8 cellular contexts compared by ENCODE assay signal in genomic region chr2:17171446-17172049, GRCh38.
DNase-seq lines count a peak whose midpoint lies in the region; ATAC-seq, FAIRE-seq and TF ChIP-seq lines count a peak whose summit lies in the region.

No MANE protein-coding gene starts in this region.

- no peaks in the 10 kb centered on the region for H3K27me3 ChIP-seq in adrenal gland

- H3K4me3 ChIP-seq in adrenal gland, result no peak overlapping the region

- no peaks in the 10 kb centered on the region for H3K9me3 ChIP-seq in adrenal gland (replicated peaks in 1 of 3)

- H3K36me3 ChIP-seq in adrenal gland (replicated peaks in 1 of 2), result no peaks in the 10 kb centered on the region

- TF ChIP-seq POLR2A in adrenal gland (IDR thresholded peaks at IDR 0.05), result no peak

- DNase-seq in DMS153 treated with DMSO at 0.1 percent for 48 hours (lab: John Stamatoyannopoulos, UW; ENCODE audit: unreplicated experiment), result peak; percentile 17
- peak; percentile 27 to 80 (median 57) for DNase-seq in adrenal gland
- DNase-seq in inferior parietal cortex (ENCODE audit: extremely low spot score), result peak; percentile 53
- no peak for DNase-seq in GM19239 (ENCODE audit: insufficient read length, low spot score)
- DNase-seq in DMS114 treated with DMSO at 0.1 percent for 48 hours (lab: John Stamatoyannopoulos, UW; ENCODE audit: unreplicated experiment), result no peak
- DNase-seq in GDM1 (lab: John Stamatoyannopoulos, UW), result no peak

- WGBS in adrenal gland, 4 donors, result 28 to 40% (median 39%) methylated on average over 7 of the region's 7 CpGs

- H3K4me1 ChIP-seq in adrenal gland (replicated peaks in 1 of 2), result no peaks in the 10 kb centered on the region

- ATAC-seq in GM19468 (IDR thresholded peaks at IDR 0.05; ENCODE audit: extremely low read depth, unreplicated experiment) (peak; percentile 91), HG03520 (IDR thresholded peaks at IDR 0.05; ENCODE audit: unreplicated experiment) (peak; percentile 69)

- peak; percentile 43 to 75 (median 64) for TF ChIP-seq CTCF in adrenal gland (IDR thresholded peaks at IDR 0.05)

- intact Hi-C loops in adrenal gland (cut with DNase I), result no loop called here

- peak overlapping the region in 2 of 5 donors; percentile 23 to 26 for H3K27ac ChIP-seq in adrenal gland

- FAIRE-seq in GM19239 (lab: Jason Lieb, UNC), result no peak

Comparison
In these comparisons a context has a peak if more than half of its experiments do, and no peak if none do; other contexts are left out.
1. DNase-seq: peak in DMS153 treated with DMSO at 0.1 percent for 48 hours (single experiment), adrenal gland (7 of 7) and inferior parietal cortex (single experiment); none in GM19239 (single experiment), DMS114 treated with DMSO at 0.1 percent for 48 hours (single experiment) and GDM1 (single experiment).